Comparison of ENCODE assay signal across 9 cellular contexts in the genomic region with DNA sequence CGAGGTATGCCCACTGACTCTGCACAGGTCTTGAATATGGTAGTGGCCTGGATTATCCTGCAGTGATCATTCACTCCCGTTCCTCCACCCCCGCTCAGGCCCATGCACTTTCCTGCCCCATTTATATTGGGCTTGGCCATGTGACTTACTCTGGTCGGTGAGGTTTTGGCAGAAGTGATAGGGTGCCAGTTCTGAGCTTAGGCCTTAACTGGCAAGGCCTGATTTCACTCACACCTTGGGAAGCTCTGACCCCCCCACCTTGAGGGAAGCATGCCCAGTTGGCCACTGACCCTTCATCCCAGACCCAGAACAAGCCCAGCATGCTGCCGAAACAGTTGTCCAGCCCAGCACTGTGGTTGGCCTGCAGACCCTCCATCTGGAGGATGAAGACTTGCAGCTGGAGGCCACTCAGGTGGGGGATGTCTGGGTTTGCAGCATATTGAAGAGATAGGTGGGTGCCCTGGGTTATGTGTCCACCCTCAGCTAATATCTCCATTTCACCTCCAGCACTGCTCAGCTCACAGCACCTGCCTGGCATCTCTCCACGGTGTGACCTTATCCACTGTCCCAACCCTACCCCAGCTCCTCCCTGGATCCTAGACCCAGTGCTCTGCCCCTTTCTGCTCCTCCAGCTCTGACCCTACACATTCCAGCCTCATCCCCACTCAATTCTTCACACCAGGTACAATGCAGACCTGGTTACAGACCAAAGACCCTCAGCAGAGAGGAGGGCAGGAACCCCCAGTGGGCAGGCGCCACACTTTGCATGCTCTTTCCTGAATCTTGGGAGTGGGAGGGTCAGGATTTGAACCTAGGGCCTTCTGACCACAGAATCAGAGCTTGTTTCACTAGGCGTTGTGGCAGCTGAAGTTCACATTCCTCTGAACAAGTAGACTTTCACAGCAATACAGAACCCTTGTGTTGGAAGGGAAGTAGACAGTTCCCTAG.
DNase-seq lines count a peak whose midpoint lies in the region; ATAC-seq and TF ChIP-seq lines count a peak whose summit lies in the region.
"Had no signal": no experiment of that assay in that cellular context is flagged by ENCODE, and none has a peak within 500 bp of the region (broad histone marks: within the 10 kb centered on the region; RNA-seq: fewer than 3 reads in every experiment).

No MANE protein-coding gene starts in this region.

- intact Hi-C loops in colonic mucosa (cut with DNase I) = no loop called here

- peak; percentile 69 for ATAC-seq in HG03354 (IDR thresholded peaks at IDR 0.05; ENCODE audit: poor library complexity, severe bottlenecking, unreplicated experiment)
- peak; percentile 70 for ATAC-seq in activated CD8-positive, alpha-beta memory T cell treated with anti-CD3 and anti-CD28 coated beads, Interleukin-2, amount 10 ng/mL, durations not matched to agents 7 days and 5 days
- ATAC-seq in GM19324 (IDR thresholded peaks at IDR 0.05; ENCODE audit: low FRiP score, unreplicated experiment) = no peak
- ATAC-seq in GM18873 (IDR thresholded peaks at IDR 0.05; ENCODE audit: low FRiP score, unreplicated experiment) = no peak

- no peak overlapping the region for H3K18ac ChIP-seq in mesenchymal stem cell (ENCODE audit: low read depth in 1 of 2, low read length in 2 of 2)

- peak; percentile 60 for DNase-seq in GM06990 (ENCODE audit: extremely low read depth, insufficient read length)
- DNase-seq in activated CD8-positive, alpha-beta memory T cell treated with anti-CD3 and anti-CD28 coated beads, Interleukin-2, amount 10 ng/mL, durations not matched to agents 7 days and 5 days = peak; percentile 87
- no peak for DNase-seq in mesenchymal stem cell
- no peak for DNase-seq in SW 1271 (lab: John Stamatoyannopoulos, UW)
- no peak for DNase-seq in colonic mucosa
- DNase-seq: NCI-H2107 had no signal

- no peak overlapping the region for H2BK12ac ChIP-seq in mesenchymal stem cell (ENCODE audit: low read length in 2 of 2)

- no peak overlapping the region for H3K23ac ChIP-seq in mesenchymal stem cell (ENCODE audit: low read length in 2 of 2)

- no peak overlapping the region for H2AFZ ChIP-seq in mesenchymal stem cell (ENCODE audit: low read depth, low read length)

- H3K14ac ChIP-seq in mesenchymal stem cell (ENCODE audit: low read length in 2 of 2) = no peak overlapping the region

- H3K4me1 ChIP-seq in mesenchymal stem cell (ENCODE audit: control insufficient read depth, insufficient read depth, low read depth, low read length) (no peaks in the 10 kb centered on the region), colonic mucosa (no peaks in the 10 kb centered on the region)

- H3K4me3 Mint-ChIP-seq in activated CD8-positive, alpha-beta memory T cell treated with anti-CD3 and anti-CD28 coated beads, Interleukin-2, amount 10 ng/mL, durations not matched to agents 7 days and 5 days = peak overlapping the region; percentile 16

- CTCF ChIA-PET in activated CD8-positive, alpha-beta memory T cell treated with anti-CD3 and anti-CD28 coated beads, Interleukin-2, amount 10 ng/mL, durations not matched to agents 7 days and 5 days (lab: Charles Lee) = interaction anchor here (1.4 to 1.7 kb wide), 2 partner anchors 21 to 158 kb away, joined by 3 to 7 read pairs; no protein-coding TSS in a partner anchor

- H3K4me3 ChIP-seq in GM06990 (replicated peaks; ENCODE audit: low read depth, low read length) = no peak overlapping the region
- H3K4me3 ChIP-seq in mesenchymal stem cell (ENCODE audit: insufficient read depth in 1 of 2, low read depth in 1 of 2, low read length in 2 of 2) = no peak overlapping the region
- no peak overlapping the region for H3K4me3 ChIP-seq in colonic mucosa

- H2BK15ac ChIP-seq in mesenchymal stem cell (ENCODE audit: low read depth, poor library complexity, severe bottlenecking) = no peak overlapping the region

- no peak overlapping the region for H3K4ac ChIP-seq in mesenchymal stem cell (ENCODE audit: low read depth in 1 of 2, low read length in 2 of 2)

- H3K36me3 Mint-ChIP-seq in activated CD8-positive, alpha-beta memory T cell treated with anti-CD3 and anti-CD28 coated beads, Interleukin-2, amount 10 ng/mL, durations not matched to agents 7 days and 5 days = peaks cover 22% of the 10 kb centered on the region

- no peak overlapping the region for H2AK5ac ChIP-seq in mesenchymal stem cell (ENCODE audit: low read length, severe bottlenecking)

- peaks cover 4% of the 10 kb centered on the region for H3K4me1 Mint-ChIP-seq in activated CD8-positive, alpha-beta memory T cell treated with anti-CD3 and anti-CD28 coated beads, Interleukin-2, amount 10 ng/mL, durations not matched to agents 7 days and 5 days

- no peaks in the 10 kb centered on the region for H3K27me3 Mint-ChIP-seq in activated CD8-positive, alpha-beta memory T cell treated with anti-CD3 and anti-CD28 coated beads, Interleukin-2, amount 10 ng/mL, durations not matched to agents 7 days and 5 days

- no peak for TF ChIP-seq CTCF in GM06990 (IDR thresholded peaks at IDR 0.05; ENCODE audit: insufficient read depth, low read length, poor library complexity, severe bottlenecking)
- no peak for TF ChIP-seq CTCF in colonic mucosa (IDR thresholded peaks at IDR 0.05)

- H3K27me3 ChIP-seq in GM06990 (replicated peaks; ENCODE audit: control insufficient read depth, insufficient read depth, low read length) (no peaks in the 10 kb centered on the region), mesenchymal stem cell (ENCODE audit: control insufficient read depth in 1 of 2, insufficient read depth in 1 of 2, low read length in 2 of 2) (peaks cover 0 to 20% of the 10 kb centered on the region in 2 experiments), colonic mucosa (no peaks in the 10 kb centered on the region)

- H3K27ac ChIP-seq in mesenchymal stem cell (ENCODE audit: low read length, poor library complexity, severe bottlenecking) (no peak overlapping the region), colonic mucosa (no peak overlapping the region)

- H3K9me3 ChIP-seq in mesenchymal stem cell (ENCODE audit: control insufficient read depth, low read length) (no peaks in the 10 kb centered on the region), colonic mucosa (no peaks in the 10 kb centered on the region)

- H3K79me1 ChIP-seq in mesenchymal stem cell (replicated peaks; ENCODE audit: low read length, poor library complexity, severe bottlenecking) = no peaks in the 10 kb centered on the region

- no peak overlapping the region for H2BK120ac ChIP-seq in mesenchymal stem cell (ENCODE audit: low read depth, low read length)

- H4K8ac ChIP-seq in mesenchymal stem cell (ENCODE audit: low read length) = no peak overlapping the region

- H3K9ac ChIP-seq in mesenchymal stem cell (ENCODE audit: low read length) (no peak overlapping the region), colonic mucosa (ENCODE audit: low read depth in 2 of 2, low read length in 2 of 2) (no peak overlapping the region)

- WGBS in mesenchymal stem cell = 92% methylated on average over 6 of the region's 8 CpGs

- peak overlapping the region; percentile 47 for H2BK5ac ChIP-seq in mesenchymal stem cell (ENCODE audit: low read depth, low read length, poor library complexity, severe bottlenecking)

- no peak overlapping the region for H4K91ac ChIP-seq in mesenchymal stem cell (ENCODE audit: low read length)

- H3K36me3 ChIP-seq in GM06990 (ENCODE audit: control insufficient read depth, insufficient read depth, low read length) (no peaks in the 10 kb centered on the region), mesenchymal stem cell (ENCODE audit: control insufficient read depth in 1 of 2, insufficient read depth in 2 of 2, low read depth in 1 of 2, low read length in 2 of 2) (no peaks in the 10 kb centered on the region), colonic mucosa (no peaks in the 10 kb centered on the region)

- peaks cover 28% of the 10 kb centered on the region for H3K9me3 Mint-ChIP-seq in activated CD8-positive, alpha-beta memory T cell treated with anti-CD3 and anti-CD28 coated beads, Interleukin-2, amount 10 ng/mL, durations not matched to agents 7 days and 5 days (ENCODE audit: low read depth)

- no peak overlapping the region for H3K4me2 ChIP-seq in mesenchymal stem cell (ENCODE audit: low read length, poor library complexity, severe bottlenecking)

- H3K27ac Mint-ChIP-seq in activated CD8-positive, alpha-beta memory T cell treated with anti-CD3 and anti-CD28 coated beads, Interleukin-2, amount 10 ng/mL, durations not matched to agents 7 days and 5 days = peak overlapping the region; percentile 74

Comparison
In these comparisons a context has a peak if more than half of its experiments do, and no peak if none do; other contexts are left out.
1. DNase-seq: peak in GM06990 (single experiment) and activated CD8-positive, alpha-beta memory T cell treated with anti-CD3 and anti-CD28 coated beads, Interleukin-2, amount 10 ng/mL, durations not matched to agents 7 days and 5 days (single experiment); none in mesenchymal stem cell (single experiment), SW 1271 (0 of 2) and colonic mucosa (single experiment).
2. ATAC-seq: peak in HG03354 (single experiment) and activated CD8-positive, alpha-beta memory T cell treated with anti-CD3 and anti-CD28 coated beads, Interleukin-2, amount 10 ng/mL, durations not matched to agents 7 days and 5 days (single experiment); none in GM19324 (single experiment) and GM18873 (single experiment).